In the genomic region with DNA sequence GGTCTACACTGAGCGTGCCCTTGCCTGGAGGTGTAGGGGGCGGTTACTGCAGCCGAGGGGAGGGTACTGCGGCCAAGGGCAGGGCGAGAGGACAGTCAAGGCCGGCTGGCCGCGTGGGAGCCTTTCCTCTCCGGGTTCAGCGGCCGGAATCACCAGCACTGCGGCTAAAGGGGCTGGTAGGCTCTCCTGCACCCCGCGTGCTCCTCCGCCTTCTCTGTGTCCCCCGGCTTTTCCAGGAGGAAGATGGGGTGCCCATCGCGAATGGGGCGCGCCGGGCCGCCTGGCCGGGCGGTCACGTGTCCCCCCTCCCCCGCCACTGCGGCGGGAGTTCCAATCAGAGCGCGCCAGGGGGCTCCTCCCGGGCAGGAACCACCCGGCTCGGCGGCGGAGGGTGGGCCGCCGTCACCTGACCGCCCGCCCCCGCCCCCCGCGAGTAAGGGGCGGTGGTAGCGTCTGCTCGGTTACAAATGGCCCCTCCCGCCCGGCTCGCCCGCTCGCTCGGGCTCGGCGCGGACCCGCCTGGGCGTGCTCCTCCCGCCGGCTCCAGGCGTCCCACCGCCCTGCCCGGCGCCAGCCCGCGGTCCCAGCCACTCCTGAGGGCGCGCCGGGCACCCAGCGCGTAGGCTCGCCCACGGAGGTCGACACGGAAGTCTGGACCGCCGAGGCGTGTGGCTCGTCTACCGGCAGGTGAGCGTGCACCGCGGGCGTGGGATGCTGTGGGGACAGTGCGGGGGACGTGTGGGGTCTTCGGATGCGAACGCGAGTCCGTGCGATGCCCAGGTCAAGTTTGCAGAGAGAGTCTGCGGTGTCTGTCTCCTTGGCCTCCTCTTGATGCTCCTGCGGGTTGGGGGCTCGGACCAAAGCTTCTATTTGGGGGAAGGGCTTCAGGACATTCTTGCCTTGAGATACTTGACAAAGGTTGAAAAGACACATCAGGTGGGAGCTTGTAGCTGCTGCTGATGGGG, we compare ENCODE assay signal across 9 cellular contexts.
A peak's percentile ranks its signal among the peaks of the same experiment; 100 is the strongest.
DNase-seq lines count a peak whose midpoint lies in the region; FAIRE-seq and TF ChIP-seq lines count a peak whose summit lies in the region.
"Had no signal": no experiment of that assay in that cellular context is flagged by ENCODE, and none has a peak within 500 bp of the region (broad histone marks: within the 10 kb centered on the region; RNA-seq: fewer than 3 reads in every experiment).

No MANE protein-coding gene starts in this region.

- H3K36me3 ChIP-seq in HUES6 (ENCODE audit: control insufficient read depth, insufficient read depth, low read length), result no peaks in the 10 kb centered on the region

- POLR2A ChIA-PET in AG04449 (lab: Yijun Ruan, JAX), result no interaction called here

- H3K4me1 ChIP-seq in HUES6 (ENCODE audit: control insufficient read depth, insufficient read depth, low read length), result peaks cover 15% of the 10 kb centered on the region

- H3K27ac Mint-ChIP-seq in osteocyte (ENCODE audit: unreplicated experiment), result peak overlapping the region; percentile 70

- peak; percentile 78 for FAIRE-seq in GM12891 (lab: Jason Lieb, UNC)
- FAIRE-seq in GM19239 (lab: Jason Lieb, UNC), result no peak

- TF ChIP-seq POLR2A in GM12891 (IDR thresholded peaks at IDR 0.05; ENCODE audit: low read depth, low read length), result no peak

- H3K4me3 ChIP-seq in AG04449 (ENCODE audit: low read depth, low read length) (peak overlapping the region; percentile 89), HUES6 (ENCODE audit: low read depth, low read length) (peak overlapping the region; percentile 78), WI38 (ENCODE audit: low read depth, low read length) (peak overlapping the region; percentile 51)

- H3K27me3 ChIP-seq in HUES6 (ENCODE audit: control insufficient read depth, insufficient read depth, low read length), result peaks cover 62% of the 10 kb centered on the region

- peak overlapping the region; percentile 80 for H3K4me3 Mint-ChIP-seq in osteocyte (ENCODE audit: unreplicated experiment)

- H3K9me3 Mint-ChIP-seq in osteocyte (ENCODE audit: unreplicated experiment), result no peaks in the 10 kb centered on the region

- H3K27me3 Mint-ChIP-seq in osteocyte (ENCODE audit: unreplicated experiment), result peaks cover 34% of the 10 kb centered on the region

- H3K9ac ChIP-seq in HUES6 (ENCODE audit: low read length), result peak overlapping the region; percentile 70

- H3K4me1 Mint-ChIP-seq in osteocyte (ENCODE audit: unreplicated experiment), result peaks cover 53% of the 10 kb centered on the region

- H3K27ac ChIP-seq in HUES6 (ENCODE audit: low read depth, low read length), result no peak overlapping the region
- H3K27ac ChIP-seq: HL-60 had no signal

- DNase-seq in AG04449 (ENCODE audit: low read depth, low spot score), result no peak
- peak; percentile 42 for DNase-seq in GM12891 (ENCODE audit: insufficient read length, low spot score)
- DNase-seq in germinal center (ENCODE audit: low spot score), result peak; percentile 86
- DNase-seq in osteocyte (ENCODE audit: extremely low spot score, unreplicated experiment), result no peak
- DNase-seq in GM19239 (ENCODE audit: insufficient read length, low spot score), result no peak
- no peak for DNase-seq in stimulated activated CD4-positive, alpha-beta T cell treated with anti-CD3 and anti-CD28 coated beads, Interleukin-4, amount 100 ng/mL, for 4 hours

- H3K9me3 ChIP-seq in HUES6 (ENCODE audit: control insufficient read depth, insufficient read depth, low read depth, low read length), result no peaks in the 10 kb centered on the region

- CTCF ChIA-PET in AG04449 (lab: Yijun Ruan, JAX), result interaction anchor here (1.3 to 2.0 kb wide), 2 partner anchors 115 to 144 kb away, joined by 3 to 7 read pairs; no protein-coding TSS in a partner anchor

- no peaks in the 10 kb centered on the region for H3K36me3 Mint-ChIP-seq in osteocyte (ENCODE audit: unreplicated experiment)

- TF ChIP-seq CTCF in AG04449 (IDR thresholded peaks at IDR 0.05; ENCODE audit: insufficient read depth, low read length, missing control alignments) (no peak), WI38 (IDR thresholded peaks at IDR 0.05; ENCODE audit: low read depth, low read length) (no peak), osteocyte (IDR thresholded peaks at IDR 0.05) (no peak)

TF ChIP-seq in GM12891, 5 proteins besides CTCF, POLR2A, EP300 and RAD21:
- TF ChIP-seq POLR2AphosphoS5 (IDR thresholded peaks at IDR 0.05; ENCODE audit: low read depth, low read length) (no peak), POU2F2 (IDR thresholded peaks at IDR 0.05; ENCODE audit: low read depth, low read length) (no peak), SPI1 (IDR thresholded peaks at IDR 0.05; ENCODE audit: low read depth, low read length) (no peak), PAX5 (IDR thresholded peaks at IDR 0.05; ENCODE audit: insufficient read depth, low read length, severe bottlenecking) (no peak), TAF1 (IDR thresholded peaks at IDR 0.05; ENCODE audit: low read depth, low read length) (no peak)
TF ChIP-seq in GM12891: peak in this region for 0.

Comparison
In these comparisons a context has a peak if more than half of its experiments do, and no peak if none do; other contexts are left out.
1. DNase-seq: peak in GM12891 (single experiment) and germinal center (single experiment); none in AG04449 (single experiment), osteocyte (single experiment), GM19239 (single experiment) and stimulated activated CD4-positive, alpha-beta T cell treated with anti-CD3 and anti-CD28 coated beads, Interleukin-4, amount 100 ng/mL, for 4 hours (0 of 2).
2. Peak in every context shown above with its lines, with median percentiles within 50 percentile points of each other: H3K4me3 ChIP-seq.